In the genomic region with DNA sequence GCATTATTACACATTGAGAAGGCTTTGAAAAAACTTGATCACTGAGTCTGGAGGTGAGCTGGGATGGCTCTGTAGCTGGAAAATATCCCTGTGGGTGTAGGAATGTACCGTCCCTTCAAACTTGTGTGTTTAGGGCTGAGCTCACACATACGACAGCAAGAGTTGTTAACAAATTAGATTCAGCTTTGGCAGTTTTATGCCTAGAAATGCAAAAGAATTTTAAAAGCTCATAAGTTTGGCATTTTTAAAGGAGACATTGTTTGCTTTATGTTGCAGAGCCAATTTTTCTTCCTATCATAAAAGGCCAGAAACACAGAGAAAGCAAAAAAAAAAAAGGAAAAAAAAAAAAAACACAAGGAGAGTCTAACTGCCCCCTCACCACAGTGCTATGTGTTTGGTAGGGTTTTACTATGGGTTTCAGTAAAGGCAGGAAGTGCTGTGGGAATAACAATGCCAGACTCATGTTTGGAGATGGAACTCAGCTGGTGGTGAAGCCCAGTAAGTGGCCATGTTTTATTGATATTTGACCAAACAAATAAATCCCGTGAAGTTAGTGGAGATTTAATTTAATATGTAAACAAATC, we compare ENCODE assay signal across 12 cellular contexts.
DNase-seq lines count a peak whose midpoint lies in the region; ATAC-seq and TF ChIP-seq lines count a peak whose summit lies in the region.
"Had no signal": no experiment of that assay in that cellular context is flagged by ENCODE, and none has a peak within 500 bp of the region (broad histone marks: within the 10 kb centered on the region; RNA-seq: fewer than 3 reads in every experiment).

No MANE protein-coding gene starts in this region.

- TF ChIP-seq CTCF in OCI-LY7 (conservative IDR thresholded peaks at IDR 0.05; ENCODE audit: low read length) = no peak
- no peak for TF ChIP-seq CTCF in endodermal cell (conservative IDR thresholded peaks at IDR 0.05)

- DNase-seq in T-helper 1 cell = no peak
- no peak for DNase-seq in OCI-LY7 (ENCODE audit: low spot score)
- DNase-seq in endodermal cell = no peak
- peak; percentile 39 for DNase-seq in smooth muscle cell of the brain vasculature (ENCODE audit: low read depth, low spot score)
- no peak for DNase-seq in COLO829 (ENCODE audit: low spot score)
- DNase-seq in stimulated activated naive CD4-positive, alpha-beta T cell treated with Interleukin-2 at 50 U/mL for 16 hours (lab: John Stamatoyannopoulos, UW) = no peak
- DNase-seq: 8988T, left cardiac atrium, Right ventricle myocardium superior, small intestine had no signal

- H3K79me2 ChIP-seq in OCI-LY7 (ENCODE audit: insufficient read depth, low read depth, low read length) = no peaks in the 10 kb centered on the region

- WGBS in endodermal cell (ENCODE audit: insufficient coverage in 1 of 2, insufficient read length in 1 of 2), 2 experiments = 69 to 89% methylated on average over 2 of the region's 3 CpGs

- intact Hi-C loops in OCI-LY7 (cut with micrococcal nuclease; ENCODE audit: unreplicated experiment) = no loop called here

- peaks cover 84% of the 10 kb centered on the region for H3K36me3 Mint-ChIP-seq in T-helper 1 cell treated with Interleukin-12 subunit alpha and Interleukin-12 subunit beta and Interleukin-4 antibody, amounts not matched to agents 30 μg/mL and 1 μg/mL, for 36 hours (ENCODE audit: low read depth)
- H3K36me3 Mint-ChIP-seq in endodermal cell (ENCODE audit: low read depth) = no peaks in the 10 kb centered on the region

- no peak for ATAC-seq in GM21360 (IDR thresholded peaks at IDR 0.05; ENCODE audit: unreplicated experiment)
- ATAC-seq: left cardiac atrium had no signal

- CTCF ChIA-PET in OCI-LY7 (lab: Charles Lee; ENCODE audit: unreplicated experiment) = interaction anchor here (1.1 kb wide), 2 partner anchors 9 to 12 kb away, joined by 3 to 4 read pairs; no protein-coding TSS in a partner anchor

- H3K27ac Mint-ChIP-seq in T-helper 1 cell treated with Interleukin-12 subunit alpha and Interleukin-12 subunit beta and Interleukin-4 antibody, amounts not matched to agents 30 μg/mL and 1 μg/mL, for 36 hours = peak overlapping the region; percentile 93
- H3K27ac Mint-ChIP-seq in endodermal cell = peak overlapping the region; percentile 17

- H3K4me3 ChIP-seq in OCI-LY7 (ENCODE audit: low read depth, low read length, poor library complexity, severe bottlenecking) (peak overlapping the region; percentile 19), endodermal cell (ENCODE audit: low read length) (no peak overlapping the region)

- no TSS peak for BruUV-seq in OCI-LY7 (replicated peaks; lab: Mats Ljungman, UMichigan)

- no peaks in the 10 kb centered on the region for H3K9me2 ChIP-seq in OCI-LY7 (ENCODE audit: insufficient read depth, low read length)

- H2AFZ ChIP-seq in OCI-LY7 (ENCODE audit: low read length) = peak overlapping the region; percentile 50

- H3K9me3 Mint-ChIP-seq in T-helper 1 cell treated with Interleukin-12 subunit alpha and Interleukin-12 subunit beta and Interleukin-4 antibody, amounts not matched to agents 30 μg/mL and 1 μg/mL, for 36 hours = no peaks in the 10 kb centered on the region
- no peaks in the 10 kb centered on the region for H3K9me3 Mint-ChIP-seq in endodermal cell

- H3K27me3 Mint-ChIP-seq in T-helper 1 cell treated with Interleukin-12 subunit alpha and Interleukin-12 subunit beta and Interleukin-4 antibody, amounts not matched to agents 30 μg/mL and 1 μg/mL, for 36 hours (ENCODE audit: low read depth) = no peaks in the 10 kb centered on the region
- H3K27me3 Mint-ChIP-seq in endodermal cell (ENCODE audit: insufficient read depth) = no peaks in the 10 kb centered on the region

- no peak overlapping the region for H3K9ac ChIP-seq in endodermal cell (ENCODE audit: extremely low read depth, low read length, poor library complexity, severe bottlenecking)

- H3K4me1 ChIP-seq in OCI-LY7 (ENCODE audit: insufficient read depth, low read length, poor library complexity, severe bottlenecking) (peaks cover 98% of the 10 kb centered on the region), endodermal cell (ENCODE audit: control insufficient read depth, insufficient read depth, low read length) (peaks cover 9% of the 10 kb centered on the region)

- H3K9me3 ChIP-seq in OCI-LY7 (ENCODE audit: low read length) (no peaks in the 10 kb centered on the region), endodermal cell (ENCODE audit: control insufficient read depth, low read length) (no peaks in the 10 kb centered on the region)

- peak overlapping the region; percentile 87 for H3K4me3 Mint-ChIP-seq in T-helper 1 cell treated with Interleukin-12 subunit alpha and Interleukin-12 subunit beta and Interleukin-4 antibody, amounts not matched to agents 30 μg/mL and 1 μg/mL, for 36 hours
- no peak overlapping the region for H3K4me3 Mint-ChIP-seq in endodermal cell

- peaks cover 81% of the 10 kb centered on the region for H3K4me1 Mint-ChIP-seq in T-helper 1 cell treated with Interleukin-12 subunit alpha and Interleukin-12 subunit beta and Interleukin-4 antibody, amounts not matched to agents 30 μg/mL and 1 μg/mL, for 36 hours (ENCODE audit: low read depth)
- H3K4me1 Mint-ChIP-seq in endodermal cell = peaks cover 40% of the 10 kb centered on the region

- H3K4me2 ChIP-seq in OCI-LY7 (ENCODE audit: low read length) = peak overlapping the region; percentile 71

- POLR2A ChIA-PET in OCI-LY7 (lab: Charles Lee) = interaction anchor here (0.5 to 9.0 kb wide), 15 partner anchors 10 to 425 kb away, joined by 3 to 66 read pairs (median 6); no protein-coding TSS in a partner anchor

- no peaks in the 10 kb centered on the region for H3K27me3 ChIP-seq in endodermal cell (ENCODE audit: control insufficient read depth, insufficient read depth, low read length, poor library complexity, severe bottlenecking)

- H3K27ac ChIP-seq in OCI-LY7 (ENCODE audit: low read depth, low read length, poor library complexity, severe bottlenecking) (peak overlapping the region; percentile 52), endodermal cell (ENCODE audit: low read depth, low read length) (no peak overlapping the region)

- H3K36me3 ChIP-seq in OCI-LY7 (ENCODE audit: insufficient read depth, low read length) = no peaks in the 10 kb centered on the region
- H3K36me3 ChIP-seq in endodermal cell (ENCODE audit: control insufficient read depth, insufficient read depth, low read length) = no peaks in the 10 kb centered on the region

- no peaks in the 10 kb centered on the region for H4K20me1 ChIP-seq in OCI-LY7 (ENCODE audit: insufficient read depth, low read length)
